In the genomic region with DNA sequence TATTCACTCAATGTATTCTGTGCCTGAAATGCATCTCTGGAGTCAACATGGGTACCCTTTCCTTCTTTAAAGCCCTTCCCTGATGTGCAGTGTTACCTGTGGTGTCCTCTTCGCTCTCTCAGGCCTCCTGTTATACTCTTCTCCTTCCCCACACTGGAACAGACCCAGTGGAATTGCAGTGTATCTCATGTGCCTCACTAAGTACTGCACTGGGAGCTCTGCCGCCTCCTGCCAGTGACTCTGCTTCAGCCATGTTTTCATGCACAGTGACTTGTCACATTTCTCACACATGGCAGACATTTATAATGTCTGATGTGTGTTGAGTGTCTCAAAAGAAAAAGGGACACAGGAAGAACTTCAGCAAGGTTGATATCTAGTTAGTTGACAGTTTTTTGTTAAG, we compare ENCODE assay signal across 1 cellular context.
TF ChIP-seq lines count a peak whose summit lies in the region.

No MANE protein-coding gene starts in this region.

TF ChIP-seq in SK-N-SH, 30 proteins besides CTCF, POLR2A, EP300 and RAD21:
- TF ChIP-seq, protein P1, sequence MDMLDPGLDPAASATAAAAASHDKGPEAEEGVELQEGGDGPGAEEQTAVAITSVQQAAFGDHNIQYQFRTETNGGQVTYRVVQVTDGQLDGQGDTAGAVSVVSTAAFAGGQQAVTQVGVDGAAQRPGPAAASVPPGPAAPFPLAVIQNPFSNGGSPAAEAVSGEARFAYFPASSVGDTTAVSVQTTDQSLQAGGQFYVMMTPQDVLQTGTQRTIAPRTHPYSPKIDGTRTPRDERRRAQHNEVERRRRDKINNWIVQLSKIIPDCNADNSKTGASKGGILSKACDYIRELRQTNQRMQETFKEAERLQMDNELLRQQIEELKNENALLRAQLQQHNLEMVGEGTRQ (IDR thresholded peaks at IDR 0.05; ENCODE audit: borderline replicate concordance, low read depth, low read length), result no peak
- TF ChIP-seq YY1 (IDR thresholded peaks at IDR 0.05; ENCODE audit: low read depth), result no peak
- no peak for TF ChIP-seq TAF1 (IDR thresholded peaks at IDR 0.05; ENCODE audit: borderline replicate concordance, low read depth, low read length)
- no peak for TF ChIP-seq RFX5 (IDR thresholded peaks at IDR 0.05; ENCODE audit: low read length)
- TF ChIP-seq CHD2 (IDR thresholded peaks at IDR 0.05; ENCODE audit: low read length, partially characterized antibody), result no peak
- TF ChIP-seq FOSL2 (IDR thresholded peaks at IDR 0.05; ENCODE audit: borderline replicate concordance, low read depth), result no peak
- no peak for TF ChIP-seq TEAD4 (IDR thresholded peaks at IDR 0.05; ENCODE audit: borderline replicate concordance, insufficient read depth)
- TF ChIP-seq GATA2 (CRISPR knock-in tag; IDR thresholded peaks at IDR 0.05), result no peak
